27 cellular contexts compared by ENCODE assay signal in genomic region chr21:44473915-44474555, GRCh38.
"Had no signal": no experiment of that assay in that cellular context is flagged by ENCODE, and none has a peak within 500 bp of the region (broad histone marks: within the 10 kb centered on the region; RNA-seq: fewer than 3 reads in every experiment).

No MANE protein-coding gene starts in this region.

- H3K4me3 ChIP-seq: ascending aorta, breast epithelium, cardiac muscle cell, colonic mucosa had no signal

- H3K4me1 Mint-ChIP-seq: activated CD4-positive, alpha-beta T cell treated with anti-CD3 and anti-CD28 coated beads for 36 hours; activated naive CD4-positive, alpha-beta T cell treated with anti-CD3 and anti-CD28 coated beads, Interleukin-2, amount 10 ng/mL, durations not matched to agents 7 days and 5 days; activated naive CD8-positive, alpha-beta T cell treated with anti-CD3 and anti-CD28 coated beads, Interleukin-2, amount 10 ng/mL, durations not matched to agents 7 days and 5 days; brain; endodermal cell had no signal

- H3K9me3 ChIP-seq: ascending aorta, breast epithelium, colonic mucosa had no signal

- H3K36me3 ChIP-seq: ascending aorta, breast epithelium, cardiac muscle cell, colonic mucosa had no signal

- DNase-seq: activated CD4-positive, alpha-beta memory T cell treated with anti-CD3 and anti-CD28 coated beads for 36 hours; activated CD4-positive, alpha-beta T cell treated with anti-CD3 and anti-CD28 coated beads for 36 hours; activated CD4-positive, alpha-beta T cell treated with anti-CD3 and anti-CD28 coated beads, Interleukin-2, amount 10 ng/mL, durations not matched to agents 24 days and 14 days; activated CD4-positive, CD25-positive, alpha-beta regulatory T cell; activated CD4-positive, CD25-positive, alpha-beta regulatory T cell treated with anti-CD3 and anti-CD28 coated beads, Interleukin-2, amount 50 U/mL, for 72 hours; activated CD8-positive, alpha-beta memory T cell treated with anti-CD3 and anti-CD28 coated beads, Interleukin-2, amount 10 ng/mL, durations not matched to agents 7 days and 5 days; activated CD8-positive, alpha-beta memory T cell treated with anti-CD3 and anti-CD28 coated beads, Interleukin-2, amount 50 U/mL, for 4 hours; activated CD8-positive, alpha-beta T cell treated with anti-CD3 and anti-CD28 coated beads, Interleukin-2, amount 10 ng/mL, durations not matched to agents 7 days and 5 days; activated gamma-delta T cell; activated naive CD4-positive, alpha-beta T cell; activated naive CD4-positive, alpha-beta T cell treated with anti-CD3 and anti-CD28 coated beads, Interleukin-2, amount 10 ng/mL, durations not matched to agents 7 days and 5 days; activated naive CD8-positive, alpha-beta T cell treated with anti-CD3 and anti-CD28 coated beads, Interleukin-2, amount 10 ng/mL, durations not matched to agents 7 days and 5 days; activated T-cell treated with anti-CD3 and anti-CD28 coated beads, Interleukin-2, amount 50 U/mL, for 1 hour; activated T-cell treated with anti-CD3 and anti-CD28 coated beads, Interleukin-2, amount 50 U/mL, for 72 hours; central memory CD4-positive, alpha-beta T cell; cerebellar nuclear complex; colonic mucosa; effector CD8-positive, alpha-beta T cell; endodermal cell; foreskin fibroblast; T-helper 2 cell had no signal

- H3K27me3 Mint-ChIP-seq: activated CD4-positive, alpha-beta memory T cell treated with anti-CD3 and anti-CD28 coated beads for 36 hours; activated CD4-positive, alpha-beta T cell treated with anti-CD3 and anti-CD28 coated beads for 36 hours; brain had no signal

- H3K36me3 Mint-ChIP-seq: activated CD4-positive, alpha-beta memory T cell treated with anti-CD3 and anti-CD28 coated beads for 36 hours; activated CD8-positive, alpha-beta memory T cell treated with anti-CD3 and anti-CD28 coated beads, Interleukin-2, amount 10 ng/mL, durations not matched to agents 7 days and 5 days; activated naive CD4-positive, alpha-beta T cell treated with anti-CD3 and anti-CD28 coated beads, Interleukin-2, amount 10 ng/mL, durations not matched to agents 7 days and 5 days; activated naive CD4-positive, alpha-beta T cell treated with anti-CD3 and anti-CD28 coated beads, Interleukin-2, amount 50 U/mL, for 72 hours; activated naive CD8-positive, alpha-beta T cell treated with anti-CD3 and anti-CD28 coated beads, Interleukin-2, amount 10 ng/mL, durations not matched to agents 7 days and 5 days; brain had no signal

- H3K4me3 Mint-ChIP-seq: activated CD4-positive, alpha-beta memory T cell treated with anti-CD3 and anti-CD28 coated beads for 36 hours; activated CD4-positive, alpha-beta T cell treated with anti-CD3 and anti-CD28 coated beads for 36 hours; activated CD4-positive, alpha-beta T cell treated with anti-CD3 and anti-CD28 coated beads, Interleukin-2, amount 10 ng/mL, durations not matched to agents 24 days and 14 days; activated CD8-positive, alpha-beta memory T cell treated with anti-CD3 and anti-CD28 coated beads, Interleukin-2, amount 10 ng/mL, durations not matched to agents 7 days and 5 days; activated CD8-positive, alpha-beta T cell treated with anti-CD3 and anti-CD28 coated beads, Interleukin-2, amount 10 ng/mL, durations not matched to agents 7 days and 5 days; activated naive CD4-positive, alpha-beta T cell treated with anti-CD3 and anti-CD28 coated beads, Interleukin-2, amount 10 ng/mL, durations not matched to agents 7 days and 5 days; activated naive CD8-positive, alpha-beta T cell treated with anti-CD3 and anti-CD28 coated beads, Interleukin-2, amount 10 ng/mL, durations not matched to agents 7 days and 5 days; activated T-cell treated with anti-CD3 and anti-CD28 coated beads, Interleukin-2, amount 50 U/mL, for 72 hours; brain; endodermal cell had no signal

- ATAC-seq: activated CD4-positive, alpha-beta T cell treated with anti-CD3 and anti-CD28 coated beads for 36 hours; activated CD8-positive, alpha-beta memory T cell treated with anti-CD3 and anti-CD28 coated beads, Interleukin-2, amount 10 ng/mL, durations not matched to agents 7 days and 5 days; activated CD8-positive, alpha-beta T cell treated with anti-CD3 and anti-CD28 coated beads, Interleukin-2, amount 10 ng/mL, durations not matched to agents 7 days and 5 days; activated naive CD4-positive, alpha-beta T cell treated with anti-CD3 and anti-CD28 coated beads, Interleukin-2, amount 50 U/mL, for 72 hours; activated T-cell treated with anti-CD3 and anti-CD28 coated beads, Interleukin-2, amount 50 U/mL, for 72 hours; esophagus mucosa had no signal

- H3K27me3 ChIP-seq: ascending aorta, breast epithelium, cardiac muscle cell, colonic mucosa had no signal

- H3K9me3 Mint-ChIP-seq: activated CD4-positive, alpha-beta memory T cell treated with anti-CD3 and anti-CD28 coated beads for 36 hours; activated CD4-positive, alpha-beta T cell treated with anti-CD3 and anti-CD28 coated beads, Interleukin-2, amount 10 ng/mL, durations not matched to agents 24 days and 14 days; activated naive CD4-positive, alpha-beta T cell treated with anti-CD3 and anti-CD28 coated beads, Interleukin-2, amount 10 ng/mL, durations not matched to agents 7 days and 5 days; activated naive CD4-positive, alpha-beta T cell treated with anti-CD3 and anti-CD28 coated beads, Interleukin-2, amount 50 U/mL, for 72 hours; activated naive CD8-positive, alpha-beta T cell treated with anti-CD3 and anti-CD28 coated beads, Interleukin-2, amount 10 ng/mL, durations not matched to agents 7 days and 5 days; activated T-cell treated with anti-CD3 and anti-CD28 coated beads, Interleukin-2, amount 50 U/mL, for 72 hours; brain had no signal

- H3K27ac ChIP-seq: ascending aorta, breast epithelium, cardiac muscle cell, colonic mucosa had no signal

- H3K4me1 ChIP-seq: ascending aorta, breast epithelium, colonic mucosa had no signal

- H3K27ac Mint-ChIP-seq: activated CD4-positive, alpha-beta memory T cell treated with anti-CD3 and anti-CD28 coated beads for 36 hours; activated CD4-positive, alpha-beta T cell treated with anti-CD3 and anti-CD28 coated beads for 36 hours; activated CD4-positive, alpha-beta T cell treated with anti-CD3 and anti-CD28 coated beads, Interleukin-2, amount 10 ng/mL, durations not matched to agents 24 days and 14 days; activated CD8-positive, alpha-beta memory T cell treated with anti-CD3 and anti-CD28 coated beads, Interleukin-2, amount 10 ng/mL, durations not matched to agents 7 days and 5 days; activated CD8-positive, alpha-beta T cell treated with anti-CD3 and anti-CD28 coated beads, Interleukin-2, amount 10 ng/mL, durations not matched to agents 7 days and 5 days; activated naive CD4-positive, alpha-beta T cell treated with anti-CD3 and anti-CD28 coated beads, Interleukin-2, amount 10 ng/mL, durations not matched to agents 7 days and 5 days; activated naive CD4-positive, alpha-beta T cell treated with anti-CD3 and anti-CD28 coated beads, Interleukin-2, amount 50 U/mL, for 72 hours; activated naive CD8-positive, alpha-beta T cell treated with anti-CD3 and anti-CD28 coated beads, Interleukin-2, amount 10 ng/mL, durations not matched to agents 7 days and 5 days; activated T-cell treated with anti-CD3 and anti-CD28 coated beads, Interleukin-2, amount 50 U/mL, for 72 hours; brain; endodermal cell had no signal
